ENCODE assay signal across 17 cellular contexts in the genomic region with DNA sequence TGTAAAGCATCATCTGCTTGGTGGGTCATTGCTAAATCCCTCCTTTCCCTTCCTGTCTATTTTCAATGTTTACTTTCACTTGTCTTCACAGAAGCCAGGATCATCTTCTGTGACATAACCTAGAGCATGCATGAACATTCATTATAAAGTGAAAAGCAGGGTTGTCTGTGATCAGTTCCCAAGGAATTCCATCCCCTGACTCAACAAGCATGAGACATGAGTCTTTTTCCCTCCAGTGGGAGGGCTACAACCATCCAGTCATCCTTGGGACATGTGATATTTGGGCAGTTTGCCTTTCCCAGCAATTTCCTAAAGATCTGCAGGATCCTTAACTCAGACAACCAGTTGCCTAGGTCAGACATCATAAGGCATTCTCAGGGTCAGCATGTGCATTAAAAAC.
DNase-seq lines count a peak whose midpoint lies in the region; ATAC-seq and TF ChIP-seq lines count a peak whose summit lies in the region.
"Had no signal": no experiment of that assay in that cellular context is flagged by ENCODE, and none has a peak within 500 bp of the region (broad histone marks: within the 10 kb centered on the region; RNA-seq: fewer than 3 reads in every experiment).

No MANE protein-coding gene starts in this region.

- H3K27ac ChIP-seq in RWPE2 (ENCODE audit: poor library complexity, severe bottlenecking) (no peak overlapping the region), right cardiac atrium (ENCODE audit: low read length) (no peak overlapping the region)
- H3K27ac ChIP-seq: cardiac muscle cell, left lung, upper lobe of left lung had no signal

- TF ChIP-seq CTCF in RWPE2 (IDR thresholded peaks at IDR 0.05; ENCODE audit: poor library complexity, severe bottlenecking) (no peak), fibroblast of mammary gland (conservative IDR thresholded peaks at IDR 0.05; ENCODE audit: control insufficient read depth, insufficient read depth, low read depth, low read length) (no peak)

- peak; percentile 90 for ATAC-seq in RWPE2 (ENCODE audit: low read depth)
- no peak for ATAC-seq in right cardiac atrium
- ATAC-seq: left lung; naive thymus-derived CD8-positive, alpha-beta T cell had no signal

- H3K27me3 ChIP-seq in RWPE2 (ENCODE audit: insufficient read depth, poor library complexity, severe bottlenecking) (no peaks in the 10 kb centered on the region), right cardiac atrium (ENCODE audit: control insufficient read depth, insufficient read depth) (no peaks in the 10 kb centered on the region), HAP-1 (ENCODE audit: low read depth) (no peaks in the 10 kb centered on the region)
- H3K27me3 ChIP-seq: cardiac muscle cell, left lung, upper lobe of left lung had no signal

- in situ Hi-C loops in HAP-1 (cut with MboI; ENCODE audit: low sequenced_read_pairs) = no loop called here

- no peaks in the 10 kb centered on the region for H3K36me3 ChIP-seq in RWPE2 (ENCODE audit: low read depth)
- H3K36me3 ChIP-seq in HAP-1 (replicated peaks) = no peaks in the 10 kb centered on the region
- H3K36me3 ChIP-seq: cardiac muscle cell, left lung, upper lobe of left lung had no signal

- no peaks in the 10 kb centered on the region for H3K4me1 ChIP-seq in RWPE2 (ENCODE audit: insufficient read depth, poor library complexity, severe bottlenecking)
- no peaks in the 10 kb centered on the region for H3K4me1 ChIP-seq in right cardiac atrium (ENCODE audit: control insufficient read depth, insufficient read depth, low read length)
- H3K4me1 ChIP-seq in HAP-1 = no peaks in the 10 kb centered on the region
- H3K4me1 ChIP-seq: left lung, upper lobe of left lung had no signal

- H3K9me3 ChIP-seq in RWPE2 (ENCODE audit: severe bottlenecking) (peaks cover 8% of the 10 kb centered on the region), right cardiac atrium (ENCODE audit: control insufficient read depth, low read length) (peaks cover 2% of the 10 kb centered on the region), HAP-1 (no peaks in the 10 kb centered on the region)

- intact Hi-C loops in right cardiac atrium (cut with DNase I) = no loop called here

- DNase-seq in ELR (ENCODE audit: low read depth) (peak; percentile 97), RWPE2 (ENCODE audit: low spot score) (no peak), fibroblast of mammary gland (ENCODE audit: low read depth) (peak; percentile 97), skeletal muscle cell (ENCODE audit: low read depth) (peak; percentile 52), activated gamma-delta T cell treated with Interleukin-2 at 50 U/mL for 16 hours (no peak), right cardiac atrium (no peak), HAP-1 (ENCODE audit: low spot score in 2 of 2) (no peak)
- DNase-seq: Calu3; effector memory CD4-positive, alpha-beta T cell; left lung; naive thymus-derived CD8-positive, alpha-beta T cell; NCI-H187 treated with DMSO at 0.1 percent for 48 hours; NCI-H82; retina; SIG-M5; upper lobe of left lung had no signal

- H3K4me3 ChIP-seq in RWPE2 (ENCODE audit: severe bottlenecking) (no peak overlapping the region), fibroblast of mammary gland (ENCODE audit: control insufficient read depth, low read depth, low read length) (no peak overlapping the region), skeletal muscle cell (ENCODE audit: low read depth, low read length) (no peak overlapping the region), right cardiac atrium (ENCODE audit: low read length) (no peak overlapping the region), HAP-1 (no peak overlapping the region)
- H3K4me3 ChIP-seq: cardiac muscle cell, left lung, upper lobe of left lung had no signal

Comparison
In these comparisons a context has a peak if more than half of its experiments do, and no peak if none do; other contexts are left out.
1. DNase-seq: peak in ELR (single experiment), fibroblast of mammary gland (single experiment) and skeletal muscle cell (single experiment); none in RWPE2 (single experiment), activated gamma-delta T cell treated with Interleukin-2 at 50 U/mL for 16 hours (single experiment), right cardiac atrium (0 of 3) and HAP-1 (0 of 2).